In the genomic region with DNA sequence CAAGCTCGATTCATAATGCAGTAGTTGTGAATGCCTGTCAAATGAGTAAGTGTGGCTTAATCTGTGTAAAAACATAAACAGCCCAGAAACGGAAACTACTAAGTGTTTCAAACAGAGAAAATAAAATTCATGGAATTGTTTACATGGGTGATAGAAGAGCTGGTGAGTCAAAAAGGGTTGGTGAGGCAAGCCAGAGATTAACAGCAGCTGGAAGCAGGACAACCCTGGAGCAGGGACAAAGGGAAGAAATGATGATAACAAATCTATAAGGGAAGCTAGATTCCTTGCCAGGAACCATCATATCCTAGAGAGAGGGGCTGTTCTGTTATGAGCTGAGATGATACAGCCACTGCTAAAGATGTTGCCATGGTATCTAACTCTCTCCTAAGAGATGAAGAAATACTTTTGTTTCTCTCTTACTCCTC, we compare ENCODE assay signal across 1 cellular context.
TF ChIP-seq lines count a peak whose summit lies in the region.

No MANE protein-coding gene starts in this region.

TF ChIP-seq in GM23338, 12 proteins besides CTCF, POLR2A, EP300 and RAD21 (continued from another document):
- TF ChIP-seq, protein P1, sequence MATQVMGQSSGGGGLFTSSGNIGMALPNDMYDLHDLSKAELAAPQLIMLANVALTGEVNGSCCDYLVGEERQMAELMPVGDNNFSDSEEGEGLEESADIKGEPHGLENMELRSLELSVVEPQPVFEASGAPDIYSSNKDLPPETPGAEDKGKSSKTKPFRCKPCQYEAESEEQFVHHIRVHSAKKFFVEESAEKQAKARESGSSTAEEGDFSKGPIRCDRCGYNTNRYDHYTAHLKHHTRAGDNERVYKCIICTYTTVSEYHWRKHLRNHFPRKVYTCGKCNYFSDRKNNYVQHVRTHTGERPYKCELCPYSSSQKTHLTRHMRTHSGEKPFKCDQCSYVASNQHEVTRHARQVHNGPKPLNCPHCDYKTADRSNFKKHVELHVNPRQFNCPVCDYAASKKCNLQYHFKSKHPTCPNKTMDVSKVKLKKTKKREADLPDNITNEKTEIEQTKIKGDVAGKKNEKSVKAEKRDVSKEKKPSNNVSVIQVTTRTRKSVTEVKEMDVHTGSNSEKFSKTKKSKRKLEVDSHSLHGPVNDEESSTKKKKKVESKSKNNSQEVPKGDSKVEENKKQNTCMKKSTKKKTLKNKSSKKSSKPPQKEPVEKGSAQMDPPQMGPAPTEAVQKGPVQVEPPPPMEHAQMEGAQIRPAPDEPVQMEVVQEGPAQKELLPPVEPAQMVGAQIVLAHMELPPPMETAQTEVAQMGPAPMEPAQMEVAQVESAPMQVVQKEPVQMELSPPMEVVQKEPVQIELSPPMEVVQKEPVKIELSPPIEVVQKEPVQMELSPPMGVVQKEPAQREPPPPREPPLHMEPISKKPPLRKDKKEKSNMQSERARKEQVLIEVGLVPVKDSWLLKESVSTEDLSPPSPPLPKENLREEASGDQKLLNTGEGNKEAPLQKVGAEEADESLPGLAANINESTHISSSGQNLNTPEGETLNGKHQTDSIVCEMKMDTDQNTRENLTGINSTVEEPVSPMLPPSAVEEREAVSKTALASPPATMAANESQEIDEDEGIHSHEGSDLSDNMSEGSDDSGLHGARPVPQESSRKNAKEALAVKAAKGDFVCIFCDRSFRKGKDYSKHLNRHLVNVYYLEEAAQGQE (IDR thresholded peaks at IDR 0.05; ENCODE audit: unreplicated experiment), result no peak
- TF ChIP-seq, protein P2, sequence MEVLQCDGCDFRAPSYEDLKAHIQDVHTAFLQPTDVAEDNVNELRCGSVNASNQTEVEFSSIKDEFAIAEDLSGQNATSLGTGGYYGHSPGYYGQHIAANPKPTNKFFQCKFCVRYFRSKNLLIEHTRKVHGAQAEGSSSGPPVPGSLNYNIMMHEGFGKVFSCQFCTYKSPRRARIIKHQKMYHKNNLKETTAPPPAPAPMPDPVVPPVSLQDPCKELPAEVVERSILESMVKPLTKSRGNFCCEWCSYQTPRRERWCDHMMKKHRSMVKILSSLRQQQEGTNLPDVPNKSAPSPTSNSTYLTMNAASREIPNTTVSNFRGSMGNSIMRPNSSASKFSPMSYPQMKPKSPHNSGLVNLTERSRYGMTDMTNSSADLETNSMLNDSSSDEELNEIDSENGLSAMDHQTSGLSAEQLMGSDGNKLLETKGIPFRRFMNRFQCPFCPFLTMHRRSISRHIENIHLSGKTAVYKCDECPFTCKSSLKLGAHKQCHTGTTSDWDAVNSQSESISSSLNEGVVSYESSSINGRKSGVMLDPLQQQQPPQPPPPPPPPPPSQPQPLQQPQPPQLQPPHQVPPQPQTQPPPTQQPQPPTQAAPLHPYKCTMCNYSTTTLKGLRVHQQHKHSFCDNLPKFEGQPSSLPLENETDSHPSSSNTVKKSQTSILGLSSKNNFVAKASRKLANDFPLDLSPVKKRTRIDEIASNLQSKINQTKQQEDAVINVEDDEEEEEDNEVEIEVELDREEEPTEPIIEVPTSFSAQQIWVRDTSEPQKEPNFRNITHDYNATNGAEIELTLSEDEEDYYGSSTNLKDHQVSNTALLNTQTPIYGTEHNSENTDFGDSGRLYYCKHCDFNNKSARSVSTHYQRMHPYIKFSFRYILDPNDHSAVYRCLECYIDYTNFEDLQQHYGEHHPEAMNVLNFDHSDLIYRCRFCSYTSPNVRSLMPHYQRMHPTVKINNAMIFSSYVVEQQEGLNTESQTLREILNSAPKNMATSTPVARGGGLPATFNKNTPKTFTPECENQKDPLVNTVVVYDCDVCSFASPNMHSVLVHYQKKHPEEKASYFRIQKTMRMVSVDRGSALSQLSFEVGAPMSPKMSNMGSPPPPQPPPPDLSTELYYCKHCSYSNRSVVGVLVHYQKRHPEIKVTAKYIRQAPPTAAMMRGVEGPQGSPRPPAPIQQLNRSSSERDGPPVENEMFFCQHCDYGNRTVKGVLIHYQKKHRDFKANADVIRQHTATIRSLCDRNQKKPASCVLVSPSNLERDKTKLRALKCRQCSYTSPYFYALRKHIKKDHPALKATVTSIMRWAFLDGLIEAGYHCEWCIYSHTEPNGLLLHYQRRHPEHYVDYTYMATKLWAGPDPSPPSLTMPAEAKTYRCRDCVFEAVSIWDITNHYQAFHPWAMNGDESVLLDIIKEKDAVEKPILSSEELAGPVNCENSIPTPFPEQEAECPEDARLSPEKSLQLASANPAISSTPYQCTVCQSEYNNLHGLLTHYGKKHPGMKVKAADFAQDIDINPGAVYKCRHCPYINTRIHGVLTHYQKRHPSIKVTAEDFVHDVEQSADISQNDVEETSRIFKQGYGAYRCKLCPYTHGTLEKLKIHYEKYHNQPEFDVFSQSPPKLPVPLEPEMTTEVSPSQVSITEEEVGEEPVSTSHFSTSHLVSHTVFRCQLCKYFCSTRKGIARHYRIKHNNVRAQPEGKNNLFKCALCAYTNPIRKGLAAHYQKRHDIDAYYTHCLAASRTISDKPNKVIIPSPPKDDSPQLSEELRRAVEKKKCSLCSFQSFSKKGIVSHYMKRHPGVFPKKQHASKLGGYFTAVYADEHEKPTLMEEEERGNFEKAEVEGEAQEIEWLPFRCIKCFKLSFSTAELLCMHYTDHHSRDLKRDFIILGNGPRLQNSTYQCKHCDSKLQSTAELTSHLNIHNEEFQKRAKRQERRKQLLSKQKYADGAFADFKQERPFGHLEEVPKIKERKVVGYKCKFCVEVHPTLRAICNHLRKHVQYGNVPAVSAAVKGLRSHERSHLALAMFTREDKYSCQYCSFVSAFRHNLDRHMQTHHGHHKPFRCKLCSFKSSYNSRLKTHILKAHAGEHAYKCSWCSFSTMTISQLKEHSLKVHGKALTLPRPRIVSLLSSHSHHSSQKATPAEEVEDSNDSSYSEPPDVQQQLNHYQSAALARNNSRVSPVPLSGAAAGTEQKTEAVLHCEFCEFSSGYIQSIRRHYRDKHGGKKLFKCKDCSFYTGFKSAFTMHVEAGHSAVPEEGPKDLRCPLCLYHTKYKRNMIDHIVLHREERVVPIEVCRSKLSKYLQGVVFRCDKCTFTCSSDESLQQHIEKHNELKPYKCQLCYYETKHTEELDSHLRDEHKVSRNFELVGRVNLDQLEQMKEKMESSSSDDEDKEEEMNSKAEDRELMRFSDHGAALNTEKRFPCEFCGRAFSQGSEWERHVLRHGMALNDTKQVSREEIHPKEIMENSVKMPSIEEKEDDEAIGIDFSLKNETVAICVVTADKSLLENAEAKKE (CRISPR knock-in tag; IDR thresholded peaks at IDR 0.05), result no peak
- TF ChIP-seq CREB1 (CRISPR knock-in tag; IDR thresholded peaks at IDR 0.05; ENCODE audit: low read depth) (no peak), NANOG (IDR thresholded peaks at IDR 0.05; ENCODE audit: borderline replicate concordance) (no peak)
